Comparison of ENCODE assay signal across 12 cellular contexts in the genomic region with DNA sequence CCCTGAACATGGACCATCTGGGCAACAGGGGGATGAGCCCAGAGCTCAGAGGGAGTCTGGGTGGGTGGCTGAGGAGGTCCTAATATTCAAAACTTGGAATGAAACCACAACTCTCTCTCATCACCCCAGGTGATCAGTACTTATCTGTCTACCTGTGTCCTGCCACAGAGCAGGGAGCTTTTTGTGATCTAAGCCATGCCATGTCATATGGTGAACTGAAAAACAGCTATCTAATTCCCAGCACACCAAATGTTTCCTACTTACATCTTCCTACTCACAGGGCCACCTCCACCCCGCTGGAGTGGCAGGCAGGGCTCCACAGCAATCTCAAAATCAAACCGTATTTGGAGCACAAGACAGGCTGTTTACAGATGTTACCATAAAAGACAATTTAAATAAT.
A peak's percentile ranks its signal among the peaks of the same experiment; 100 is the strongest.
DNase-seq lines count a peak whose midpoint lies in the region; ATAC-seq and TF ChIP-seq lines count a peak whose summit lies in the region.
"Had no signal": no experiment of that assay in that cellular context is flagged by ENCODE, and none has a peak within 500 bp of the region (broad histone marks: within the 10 kb centered on the region; RNA-seq: fewer than 3 reads in every experiment).

No MANE protein-coding gene starts in this region.

- no peak for TF ChIP-seq POLR2A in vagina (IDR thresholded peaks at IDR 0.05)

- no peak for ATAC-seq in right cardiac atrium
- no peak for ATAC-seq in left ventricle myocardium superior
- ATAC-seq in GM19023 (IDR thresholded peaks at IDR 0.05; ENCODE audit: unreplicated experiment): no peak
- ATAC-seq: effector memory CD8-positive, alpha-beta T cell had no signal

- DNase-seq in right cardiac atrium (no peak), left ventricle myocardium superior (no peak), coronary artery (ENCODE audit: low spot score) (no peak), vagina (ENCODE audit: extremely low spot score in 2 of 2) (no peak), DMS153 (lab: John Stamatoyannopoulos, UW) (no peak), NCI-H2107 (lab: John Stamatoyannopoulos, UW) (no peak)
- DNase-seq: effector memory CD8-positive, alpha-beta T cell; NCI-H1436 treated with DMSO at 0.1 percent for 48 hours; stimulated activated CD4-positive, alpha-beta T cell treated with anti-CD3 and anti-CD28 coated beads, Interleukin-4, amount 100 ng/mL, for 4 hours had no signal

- no peaks in the 10 kb centered on the region for H3K27me3 ChIP-seq in right cardiac atrium (ENCODE audit: control insufficient read depth, insufficient read depth)
- no peaks in the 10 kb centered on the region for H3K27me3 ChIP-seq in vagina
- H3K27me3 ChIP-seq: BLaER1 had no signal

- peaks cover 5% of the 10 kb centered on the region for H3K36me3 Mint-ChIP-seq in nephron (ENCODE audit: low read depth)

- no peaks in the 10 kb centered on the region for H3K36me3 ChIP-seq in vagina
- H3K36me3 ChIP-seq: BLaER1 had no signal

- intact Hi-C loops in right cardiac atrium (cut with DNase I) (no loop called here), left ventricle myocardium superior (cut with micrococcal nuclease) (no loop called here), vagina (cut with DNase I) (no loop called here)

- H3K4me3 ChIP-seq in right cardiac atrium (ENCODE audit: low read length) (no peak overlapping the region), coronary artery (peak overlapping the region; percentile 90), vagina (no peak overlapping the region)

- no peaks in the 10 kb centered on the region for H3K9me3 ChIP-seq in right cardiac atrium (ENCODE audit: control insufficient read depth, low read length)
- H3K9me3 ChIP-seq in vagina: no peaks in the 10 kb centered on the region

- peak overlapping the region; percentile 35 to 50 (median 42) for H3K27ac Mint-ChIP-seq in nephron
- H3K27ac Mint-ChIP-seq: effector memory CD8-positive, alpha-beta T cell had no signal

- TF ChIP-seq CTCF in coronary artery (IDR thresholded peaks at IDR 0.05): no peak
- no peak for TF ChIP-seq CTCF in nephron (IDR thresholded peaks at IDR 0.05; ENCODE audit: unreplicated experiment in 3 of 3)
- TF ChIP-seq CTCF in vagina (IDR thresholded peaks at IDR 0.05): no peak

- H3K4me1 ChIP-seq in right cardiac atrium (ENCODE audit: control insufficient read depth, insufficient read depth, low read length) (peaks cover 6% of the 10 kb centered on the region), vagina (peaks cover 31% of the 10 kb centered on the region)

- H3K27me3 Mint-ChIP-seq in nephron (ENCODE audit: low read depth): peaks cover 30% of the 10 kb centered on the region

- H3K4me1 Mint-ChIP-seq in nephron: peaks cover 39% of the 10 kb centered on the region

- peaks cover 4% of the 10 kb centered on the region for H3K9me3 Mint-ChIP-seq in nephron

- WGBS in right cardiac atrium: 83% methylated on average over 2 of the region's 2 CpGs

- peak overlapping the region; percentile 83 to 92 (median 89) for H3K4me3 Mint-ChIP-seq in nephron

- peak overlapping the region; percentile 6 for H3K27ac ChIP-seq in right cardiac atrium (ENCODE audit: low read length)
- peak overlapping the region; percentile 93 to 99 for H3K27ac ChIP-seq in coronary artery
- peak overlapping the region; percentile 96 for H3K27ac ChIP-seq in vagina
- H3K27ac ChIP-seq: BLaER1 had no signal

Comparison
In these comparisons a context has a peak if more than half of its experiments do, and no peak if none do; other contexts are left out.
1. H3K27ac ChIP-seq: peak in every context shown above with its lines; median percentile 96 in coronary artery; 96 in vagina; 6 in right cardiac atrium.